1 cellular context compared by ENCODE assay signal in the genomic region with DNA sequence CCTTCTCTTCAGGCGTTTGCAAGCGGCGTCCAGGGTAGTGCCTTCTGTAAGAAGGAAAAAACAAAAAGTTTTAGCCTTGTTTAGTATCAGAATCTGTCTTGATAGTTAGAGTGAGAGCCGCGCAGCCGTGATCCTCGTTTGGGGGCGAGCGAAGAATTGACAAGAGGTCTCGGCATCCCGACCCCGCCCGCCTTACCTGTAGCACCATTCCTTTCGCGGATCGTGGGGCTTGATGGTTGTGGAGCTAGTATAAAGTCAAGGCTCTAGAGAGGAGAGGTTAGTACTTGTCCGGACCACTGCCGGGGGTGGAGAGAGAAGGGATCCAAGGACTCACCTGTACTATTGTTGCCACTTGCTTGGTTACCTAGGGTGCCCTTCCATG.
A peak's percentile ranks its signal among the peaks of the same experiment; 100 is the strongest.
TF ChIP-seq lines count a peak whose summit lies in the region.

No MANE protein-coding gene starts in this region.

TF ChIP-seq in HepG2, 621 proteins besides CTCF, POLR2A, EP300 and RAD21:
- TF ChIP-seq ZNF839 (CRISPR knock-in tag; IDR thresholded peaks at IDR 0.05; ENCODE audit: borderline replicate concordance): 0 out of 2 replicates have a peak, but pooled peaks have one; percentile 10
- no peak for TF ChIP-seq ZNF530 (CRISPR knock-in tag; IDR thresholded peaks at IDR 0.05; ENCODE audit: low read depth)
- TF ChIP-seq KDM4B (CRISPR knock-in tag; IDR thresholded peaks at IDR 0.05): no peak
- TF ChIP-seq ATM (IDR thresholded peaks at IDR 0.05; ENCODE audit: borderline replicate concordance): no peak
- TF ChIP-seq ZNF232 (CRISPR knock-in tag; IDR thresholded peaks at IDR 0.05; ENCODE audit: borderline replicate concordance): peak; percentile 3; the same call in 1 of the 2 replicates
- TF ChIP-seq GTF3A (CRISPR knock-in tag; conservative IDR thresholded peaks at IDR 0.05): 0 out of 2 replicates have a peak, but pooled peaks have one; percentile 2
- TF ChIP-seq, protein P1, sequence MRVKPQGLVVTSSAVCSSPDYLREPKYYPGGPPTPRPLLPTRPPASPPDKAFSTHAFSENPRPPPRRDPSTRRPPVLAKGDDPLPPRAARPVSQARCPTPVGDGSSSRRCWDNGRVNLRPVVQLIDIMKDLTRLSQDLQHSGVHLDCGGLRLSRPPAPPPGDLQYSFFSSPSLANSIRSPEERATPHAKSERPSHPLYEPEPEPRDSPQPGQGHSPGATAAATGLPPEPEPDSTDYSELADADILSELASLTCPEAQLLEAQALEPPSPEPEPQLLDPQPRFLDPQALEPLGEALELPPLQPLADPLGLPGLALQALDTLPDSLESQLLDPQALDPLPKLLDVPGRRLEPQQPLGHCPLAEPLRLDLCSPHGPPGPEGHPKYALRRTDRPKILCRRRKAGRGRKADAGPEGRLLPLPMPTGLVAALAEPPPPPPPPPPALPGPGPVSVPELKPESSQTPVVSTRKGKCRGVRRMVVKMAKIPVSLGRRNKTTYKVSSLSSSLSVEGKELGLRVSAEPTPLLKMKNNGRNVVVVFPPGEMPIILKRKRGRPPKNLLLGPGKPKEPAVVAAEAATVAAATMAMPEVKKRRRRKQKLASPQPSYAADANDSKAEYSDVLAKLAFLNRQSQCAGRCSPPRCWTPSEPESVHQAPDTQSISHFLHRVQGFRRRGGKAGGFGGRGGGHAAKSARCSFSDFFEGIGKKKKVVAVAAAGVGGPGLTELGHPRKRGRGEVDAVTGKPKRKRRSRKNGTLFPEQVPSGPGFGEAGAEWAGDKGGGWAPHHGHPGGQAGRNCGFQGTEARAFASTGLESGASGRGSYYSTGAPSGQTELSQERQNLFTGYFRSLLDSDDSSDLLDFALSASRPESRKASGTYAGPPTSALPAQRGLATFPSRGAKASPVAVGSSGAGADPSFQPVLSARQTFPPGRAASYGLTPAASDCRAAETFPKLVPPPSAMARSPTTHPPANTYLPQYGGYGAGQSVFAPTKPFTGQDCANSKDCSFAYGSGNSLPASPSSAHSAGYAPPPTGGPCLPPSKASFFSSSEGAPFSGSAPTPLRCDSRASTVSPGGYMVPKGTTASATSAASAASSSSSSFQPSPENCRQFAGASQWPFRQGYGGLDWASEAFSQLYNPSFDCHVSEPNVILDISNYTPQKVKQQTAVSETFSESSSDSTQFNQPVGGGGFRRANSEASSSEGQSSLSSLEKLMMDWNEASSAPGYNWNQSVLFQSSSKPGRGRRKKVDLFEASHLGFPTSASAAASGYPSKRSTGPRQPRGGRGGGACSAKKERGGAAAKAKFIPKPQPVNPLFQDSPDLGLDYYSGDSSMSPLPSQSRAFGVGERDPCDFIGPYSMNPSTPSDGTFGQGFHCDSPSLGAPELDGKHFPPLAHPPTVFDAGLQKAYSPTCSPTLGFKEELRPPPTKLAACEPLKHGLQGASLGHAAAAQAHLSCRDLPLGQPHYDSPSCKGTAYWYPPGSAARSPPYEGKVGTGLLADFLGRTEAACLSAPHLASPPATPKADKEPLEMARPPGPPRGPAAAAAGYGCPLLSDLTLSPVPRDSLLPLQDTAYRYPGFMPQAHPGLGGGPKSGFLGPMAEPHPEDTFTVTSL (CRISPR knock-in tag; IDR thresholded peaks at IDR 0.05; ENCODE audit: borderline replicate concordance): no peak
- TF ChIP-seq ZEB1 (IDR thresholded peaks at IDR 0.05; ENCODE audit: insufficient replicate concordance, low read depth): peak; percentile 19
- no peak for TF ChIP-seq CBX2 (IDR thresholded peaks at IDR 0.05; ENCODE audit: low read depth, low read length)
- TF ChIP-seq CBX2 (CRISPR knock-in tag; IDR thresholded peaks at IDR 0.05; ENCODE audit: low read depth): no peak
